Comparison of ENCODE assay signal across 1 cellular context in the genomic region with DNA sequence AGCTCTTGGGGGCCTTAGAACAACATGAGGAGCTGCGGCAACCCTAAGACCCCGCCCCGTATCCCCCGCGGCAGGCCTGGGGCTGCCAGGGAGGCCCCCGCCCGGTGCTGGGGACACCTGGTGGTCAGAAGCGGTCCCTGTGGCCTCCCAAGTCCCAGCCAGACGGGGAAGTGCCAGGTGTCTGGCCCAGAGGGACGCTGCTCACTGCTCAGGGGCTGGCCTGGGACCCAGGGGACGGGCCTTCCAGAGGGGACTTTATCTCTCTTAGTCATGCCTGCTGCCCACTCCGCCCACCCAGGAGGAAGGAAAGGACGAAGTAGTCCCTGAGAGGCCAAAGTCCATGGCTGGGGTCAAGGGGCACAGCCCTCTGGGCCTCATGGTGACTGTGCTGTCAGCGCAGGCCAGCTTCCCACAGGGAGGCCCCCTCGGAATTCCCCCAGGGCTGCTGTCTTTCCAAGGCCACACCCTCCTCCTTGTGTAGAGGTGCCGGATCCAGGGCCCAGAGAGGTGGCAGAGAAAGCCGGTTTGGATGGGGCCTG.
TF ChIP-seq lines count a peak whose summit lies in the region.

No MANE protein-coding gene starts in this region.

TF ChIP-seq in H1, 55 proteins besides CTCF, POLR2A, EP300 and RAD21:
- TF ChIP-seq SIX5 (IDR thresholded peaks at IDR 0.05; ENCODE audit: low read depth, low read length) = no peak
TF ChIP-seq in H1: peak in this region for 0.
